18 cellular contexts compared by ENCODE assay signal in the genomic region with DNA sequence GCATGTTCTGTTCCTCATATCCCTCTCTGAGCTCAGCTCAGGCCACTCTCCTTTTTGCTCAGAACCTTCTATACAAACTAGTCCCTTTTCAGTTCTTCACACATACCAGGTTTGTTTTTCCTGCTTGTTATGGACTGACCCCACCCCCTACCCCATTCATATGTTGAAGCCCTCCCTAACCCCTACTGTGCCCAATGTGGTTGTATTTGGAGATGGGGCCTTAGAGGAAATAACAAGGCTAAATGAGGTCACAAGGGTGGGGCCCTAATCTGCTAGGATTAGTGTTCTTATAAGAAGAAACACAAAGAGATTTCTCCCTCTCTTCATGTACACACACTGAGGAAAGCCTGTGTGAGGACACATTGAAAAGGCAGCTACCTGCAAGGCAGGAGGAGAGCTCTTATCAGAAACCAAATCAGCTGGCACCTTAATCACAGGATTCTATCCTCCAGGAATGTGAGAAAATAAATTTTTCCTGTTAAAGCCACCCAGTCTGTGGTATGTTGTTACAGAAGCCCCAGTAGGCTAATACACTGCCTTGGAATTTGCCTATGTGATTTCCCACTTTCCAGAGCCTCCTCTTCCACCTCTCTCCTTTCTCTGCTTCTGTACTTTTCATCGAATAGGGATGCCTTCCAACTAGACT.
DNase-seq lines count a peak whose midpoint lies in the region; ATAC-seq and TF ChIP-seq lines count a peak whose summit lies in the region.
"Had no signal": no experiment of that assay in that cellular context is flagged by ENCODE, and none has a peak within 500 bp of the region (broad histone marks: within the 10 kb centered on the region; RNA-seq: fewer than 3 reads in every experiment).

No MANE protein-coding gene starts in this region.

- TF ChIP-seq CTCF in WTC11 (IDR thresholded peaks at IDR 0.05) (no peak), neural progenitor cell (IDR thresholded peaks at IDR 0.05) (no peak), mucosa of descending colon (IDR thresholded peaks at IDR 0.05) (no peak)

- CTCF ChIA-PET in WTC11 (lab: Charles Lee): no interaction called here

- peak; percentile 1 for DNase-seq in NCI-H748 (lab: John Stamatoyannopoulos, UW; ENCODE audit: unreplicated experiment)
- no peak for DNase-seq in NCI-H748 treated with DMSO at 0.1 percent for 48 hours (lab: John Stamatoyannopoulos, UW)
- DNase-seq in WTC11 (ENCODE audit: low spot score): peak; percentile 24
- peak; percentile 77 for DNase-seq in iPS DF 19.7 (ENCODE audit: low read depth, low spot score)
- peak; percentile 47 for DNase-seq in neural progenitor cell (ENCODE audit: low spot score)
- no peak for DNase-seq in NCI-H774 (lab: John Stamatoyannopoulos, UW)
- DNase-seq in NAMALWA (ENCODE audit: low spot score): no peak
- no peak for DNase-seq in mucosa of descending colon
- DNase-seq: 8988T; BE2C; CD4-positive, alpha-beta memory T cell; NCI-H1417; NCI-H2029; NCI-H510A treated with DMSO at 0.1 percent for 48 hours; PC-3; SJCRH30 had no signal

- no peaks in the 10 kb centered on the region for H4K20me1 ChIP-seq in neural progenitor cell (ENCODE audit: low read depth)

- H3K4me3 Mint-ChIP-seq in WTC11 (no peak overlapping the region), neural progenitor cell (no peak overlapping the region)
- H3K4me3 Mint-ChIP-seq: CD4-positive, alpha-beta memory T cell; IgD-negative memory B cell had no signal

- H2AFZ ChIP-seq in neural progenitor cell (replicated peaks): no peak overlapping the region

- H3K4me1 Mint-ChIP-seq in WTC11: peaks cover 29% of the 10 kb centered on the region
- H3K4me1 Mint-ChIP-seq in neural progenitor cell: peaks cover 31% of the 10 kb centered on the region
- H3K4me1 Mint-ChIP-seq: CD4-positive, alpha-beta memory T cell; IgD-negative memory B cell had no signal

- peak overlapping the region; percentile 77 for H3K27ac ChIP-seq in neural progenitor cell
- H3K27ac ChIP-seq: RWPE1, SJCRH30 had no signal

- POLR2A ChIA-PET in WTC11 (lab: Charles Lee): no interaction called here

- H3K9me3 ChIP-seq in neural progenitor cell (ENCODE audit: low read depth) (no peaks in the 10 kb centered on the region), mucosa of descending colon (no peaks in the 10 kb centered on the region)
- H3K9me3 ChIP-seq: BE2C had no signal

- H3K4me2 ChIP-seq in neural progenitor cell: no peak overlapping the region

- ATAC-seq in WTC11 (peak; percentile 93), mucosa of descending colon (no peak)
- ATAC-seq: PC-3 had no signal

- H3F3A ChIP-seq in neural progenitor cell (ENCODE audit: low read depth): peaks cover 46% of the 10 kb centered on the region

- no peaks in the 10 kb centered on the region for H3K27me3 ChIP-seq in neural progenitor cell
- H3K27me3 ChIP-seq: BE2C, SJCRH30 had no signal

- peak overlapping the region; percentile 97 for H3K27ac Mint-ChIP-seq in WTC11
- no peak overlapping the region for H3K27ac Mint-ChIP-seq in neural progenitor cell
- H3K27ac Mint-ChIP-seq: CD4-positive, alpha-beta memory T cell; IgD-negative memory B cell had no signal

- H3K4me1 ChIP-seq in neural progenitor cell (peaks cover 55% of the 10 kb centered on the region), mucosa of descending colon (ENCODE audit: low read depth) (no peaks in the 10 kb centered on the region)
- H3K4me1 ChIP-seq: BE2C had no signal

- H3K9me3 Mint-ChIP-seq in WTC11 (peaks cover 22% of the 10 kb centered on the region), neural progenitor cell (peaks cover 2% of the 10 kb centered on the region)

- H3K9ac ChIP-seq in neural progenitor cell: no peak overlapping the region

- H3K36me3 Mint-ChIP-seq in WTC11 (peaks cover 35% of the 10 kb centered on the region), neural progenitor cell (peaks cover 23% of the 10 kb centered on the region)

- no peak overlapping the region for H3K4me3 ChIP-seq in neural progenitor cell
- no peak overlapping the region for H3K4me3 ChIP-seq in mucosa of descending colon
- H3K4me3 ChIP-seq: SJCRH30 had no signal

- no peaks in the 10 kb centered on the region; the same call in 1 of the 2 replicates for H3K27me3 Mint-ChIP-seq in WTC11 (ENCODE audit: low read depth)
- H3K27me3 Mint-ChIP-seq in neural progenitor cell (ENCODE audit: insufficient read depth, low read depth): no peaks in the 10 kb centered on the region
- H3K27me3 Mint-ChIP-seq: CD4-positive, alpha-beta memory T cell; IgD-negative memory B cell had no signal

- no peaks in the 10 kb centered on the region for H3K79me2 ChIP-seq in neural progenitor cell (ENCODE audit: low read depth)

- intact Hi-C loops in mucosa of descending colon (cut with DNase I, micrococcal nuclease): no loop called here

- H3K36me3 ChIP-seq in neural progenitor cell (no peaks in the 10 kb centered on the region), mucosa of descending colon (ENCODE audit: low read depth) (no peaks in the 10 kb centered on the region)
- H3K36me3 ChIP-seq: BE2C had no signal

TF ChIP-seq in WTC11, 78 proteins besides CTCF, POLR2A, EP300 and RAD21:
- TF ChIP-seq NFE2L1 (CRISPR knock-in tag; IDR thresholded peaks at IDR 0.05): no peak
- no peak for TF ChIP-seq ZNF263 (CRISPR knock-in tag; IDR thresholded peaks at IDR 0.05; ENCODE audit: low read depth)
- no peak for TF ChIP-seq FOXJ3 (CRISPR knock-in tag; IDR thresholded peaks at IDR 0.05; ENCODE audit: borderline replicate concordance)
- no peak for TF ChIP-seq GTF2I (CRISPR knock-in tag; conservative IDR thresholded peaks at IDR 0.05)
- TF ChIP-seq, protein P1, sequence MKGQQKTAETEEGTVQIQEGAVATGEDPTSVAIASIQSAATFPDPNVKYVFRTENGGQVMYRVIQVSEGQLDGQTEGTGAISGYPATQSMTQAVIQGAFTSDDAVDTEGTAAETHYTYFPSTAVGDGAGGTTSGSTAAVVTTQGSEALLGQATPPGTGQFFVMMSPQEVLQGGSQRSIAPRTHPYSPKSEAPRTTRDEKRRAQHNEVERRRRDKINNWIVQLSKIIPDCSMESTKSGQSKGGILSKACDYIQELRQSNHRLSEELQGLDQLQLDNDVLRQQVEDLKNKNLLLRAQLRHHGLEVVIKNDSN (CRISPR knock-in tag; IDR thresholded peaks at IDR 0.05): no peak
- no peak for TF ChIP-seq ATF1 (CRISPR knock-in tag; IDR thresholded peaks at IDR 0.05)
- TF ChIP-seq, protein P2, sequence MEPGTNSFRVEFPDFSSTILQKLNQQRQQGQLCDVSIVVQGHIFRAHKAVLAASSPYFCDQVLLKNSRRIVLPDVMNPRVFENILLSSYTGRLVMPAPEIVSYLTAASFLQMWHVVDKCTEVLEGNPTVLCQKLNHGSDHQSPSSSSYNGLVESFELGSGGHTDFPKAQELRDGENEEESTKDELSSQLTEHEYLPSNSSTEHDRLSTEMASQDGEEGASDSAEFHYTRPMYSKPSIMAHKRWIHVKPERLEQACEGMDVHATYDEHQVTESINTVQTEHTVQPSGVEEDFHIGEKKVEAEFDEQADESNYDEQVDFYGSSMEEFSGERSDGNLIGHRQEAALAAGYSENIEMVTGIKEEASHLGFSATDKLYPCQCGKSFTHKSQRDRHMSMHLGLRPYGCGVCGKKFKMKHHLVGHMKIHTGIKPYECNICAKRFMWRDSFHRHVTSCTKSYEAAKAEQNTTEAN (CRISPR knock-in tag; IDR thresholded peaks at IDR 0.05): no peak
- TF ChIP-seq, protein P3, sequence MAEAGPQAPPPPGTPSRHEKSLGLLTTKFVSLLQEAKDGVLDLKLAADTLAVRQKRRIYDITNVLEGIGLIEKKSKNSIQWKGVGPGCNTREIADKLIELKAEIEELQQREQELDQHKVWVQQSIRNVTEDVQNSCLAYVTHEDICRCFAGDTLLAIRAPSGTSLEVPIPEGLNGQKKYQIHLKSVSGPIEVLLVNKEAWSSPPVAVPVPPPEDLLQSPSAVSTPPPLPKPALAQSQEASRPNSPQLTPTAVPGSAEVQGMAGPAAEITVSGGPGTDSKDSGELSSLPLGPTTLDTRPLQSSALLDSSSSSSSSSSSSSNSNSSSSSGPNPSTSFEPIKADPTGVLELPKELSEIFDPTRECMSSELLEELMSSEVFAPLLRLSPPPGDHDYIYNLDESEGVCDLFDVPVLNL (CRISPR knock-in tag; IDR thresholded peaks at IDR 0.05; ENCODE audit: borderline replicate concordance, low read depth): no peak
- TF ChIP-seq NR2C2 (CRISPR knock-in tag; IDR thresholded peaks at IDR 0.05): no peak
- no peak for TF ChIP-seq ZNF416 (CRISPR knock-in tag; IDR thresholded peaks at IDR 0.05)
- no peak for TF ChIP-seq ZNF232 (CRISPR knock-in tag; IDR thresholded peaks at IDR 0.05)
- TF ChIP-seq ZNF317 (CRISPR knock-in tag; IDR thresholded peaks at IDR 0.05; ENCODE audit: borderline replicate concordance, low read depth): no peak
- no peak for TF ChIP-seq JUN (CRISPR knock-in tag; IDR thresholded peaks at IDR 0.05)
- TF ChIP-seq EMX1 (CRISPR knock-in tag; IDR thresholded peaks at IDR 0.05): no peak
- no peak for TF ChIP-seq ZNF121 (CRISPR knock-in tag; IDR thresholded peaks at IDR 0.05)
- TF ChIP-seq, protein P4, sequence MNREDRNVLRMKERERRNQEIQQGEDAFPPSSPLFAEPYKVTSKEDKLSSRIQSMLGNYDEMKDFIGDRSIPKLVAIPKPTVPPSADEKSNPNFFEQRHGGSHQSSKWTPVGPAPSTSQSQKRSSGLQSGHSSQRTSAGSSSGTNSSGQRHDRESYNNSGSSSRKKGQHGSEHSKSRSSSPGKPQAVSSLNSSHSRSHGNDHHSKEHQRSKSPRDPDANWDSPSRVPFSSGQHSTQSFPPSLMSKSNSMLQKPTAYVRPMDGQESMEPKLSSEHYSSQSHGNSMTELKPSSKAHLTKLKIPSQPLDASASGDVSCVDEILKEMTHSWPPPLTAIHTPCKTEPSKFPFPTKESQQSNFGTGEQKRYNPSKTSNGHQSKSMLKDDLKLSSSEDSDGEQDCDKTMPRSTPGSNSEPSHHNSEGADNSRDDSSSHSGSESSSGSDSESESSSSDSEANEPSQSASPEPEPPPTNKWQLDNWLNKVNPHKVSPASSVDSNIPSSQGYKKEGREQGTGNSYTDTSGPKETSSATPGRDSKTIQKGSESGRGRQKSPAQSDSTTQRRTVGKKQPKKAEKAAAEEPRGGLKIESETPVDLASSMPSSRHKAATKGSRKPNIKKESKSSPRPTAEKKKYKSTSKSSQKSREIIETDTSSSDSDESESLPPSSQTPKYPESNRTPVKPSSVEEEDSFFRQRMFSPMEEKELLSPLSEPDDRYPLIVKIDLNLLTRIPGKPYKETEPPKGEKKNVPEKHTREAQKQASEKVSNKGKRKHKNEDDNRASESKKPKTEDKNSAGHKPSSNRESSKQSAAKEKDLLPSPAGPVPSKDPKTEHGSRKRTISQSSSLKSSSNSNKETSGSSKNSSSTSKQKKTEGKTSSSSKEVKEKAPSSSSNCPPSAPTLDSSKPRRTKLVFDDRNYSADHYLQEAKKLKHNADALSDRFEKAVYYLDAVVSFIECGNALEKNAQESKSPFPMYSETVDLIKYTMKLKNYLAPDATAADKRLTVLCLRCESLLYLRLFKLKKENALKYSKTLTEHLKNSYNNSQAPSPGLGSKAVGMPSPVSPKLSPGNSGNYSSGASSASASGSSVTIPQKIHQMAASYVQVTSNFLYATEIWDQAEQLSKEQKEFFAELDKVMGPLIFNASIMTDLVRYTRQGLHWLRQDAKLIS (CRISPR knock-in tag; IDR thresholded peaks at IDR 0.05; ENCODE audit: borderline replicate concordance): no peak

Comparison
In these comparisons a context has a peak if more than half of its experiments do, and no peak if none do; other contexts are left out.
1. DNase-seq: peak in NCI-H748 (single experiment), WTC11 (single experiment), iPS DF 19.7 (single experiment) and neural progenitor cell (single experiment); none in NCI-H748 treated with DMSO at 0.1 percent for 48 hours (single experiment), NCI-H774 (single experiment), NAMALWA (single experiment) and mucosa of descending colon (0 of 3).